Comparison of ENCODE assay signal across 1 cellular context in genomic region chr6:114049367-114049966, GRCh38.
TF ChIP-seq lines count a peak whose summit lies in the region.

No MANE protein-coding gene starts in this region.

TF ChIP-seq in IMR-90, 13 proteins besides CTCF, POLR2A, EP300 and RAD21:
- TF ChIP-seq NFE2L2 (IDR thresholded peaks at IDR 0.05; ENCODE audit: low read depth, low read length): no peak
- TF ChIP-seq CHD1 (IDR thresholded peaks at IDR 0.05; ENCODE audit: low read depth, low read length): no peak
- TF ChIP-seq, protein P1, sequence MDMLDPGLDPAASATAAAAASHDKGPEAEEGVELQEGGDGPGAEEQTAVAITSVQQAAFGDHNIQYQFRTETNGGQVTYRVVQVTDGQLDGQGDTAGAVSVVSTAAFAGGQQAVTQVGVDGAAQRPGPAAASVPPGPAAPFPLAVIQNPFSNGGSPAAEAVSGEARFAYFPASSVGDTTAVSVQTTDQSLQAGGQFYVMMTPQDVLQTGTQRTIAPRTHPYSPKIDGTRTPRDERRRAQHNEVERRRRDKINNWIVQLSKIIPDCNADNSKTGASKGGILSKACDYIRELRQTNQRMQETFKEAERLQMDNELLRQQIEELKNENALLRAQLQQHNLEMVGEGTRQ (IDR thresholded peaks at IDR 0.05; ENCODE audit: low read depth, low read length): no peak
- TF ChIP-seq RCOR1 (IDR thresholded peaks at IDR 0.05; ENCODE audit: insufficient replicate concordance, low read length): no peak
TF ChIP-seq in IMR-90: peak in this region for 0.
